Comparison of ENCODE assay signal across 15 cellular contexts in the genomic region with DNA sequence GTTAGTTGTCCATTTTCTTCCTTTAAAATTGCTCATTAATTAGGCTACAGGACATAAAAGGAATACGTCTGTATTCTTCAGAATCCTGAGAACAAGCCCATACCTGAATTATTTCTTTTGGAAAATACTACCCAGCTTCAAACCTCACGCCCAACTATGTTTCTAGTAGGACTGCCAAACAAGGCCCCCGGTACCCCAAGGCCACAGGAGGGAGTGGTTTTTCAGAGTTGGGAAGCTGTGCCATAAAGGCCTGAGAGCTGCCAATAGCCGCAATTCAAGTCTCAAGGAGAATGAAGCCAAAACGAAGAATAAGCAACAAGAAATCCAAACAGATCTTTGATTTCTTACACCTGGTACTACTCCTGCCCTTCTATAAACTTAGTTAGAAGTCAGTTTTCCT. TPM values are rescaled to one million over a fixed set of nuclear protein-coding genes. Genes with fewer than 3 reads are reported as not detected.
DNase-seq lines count a peak whose midpoint lies in the region; ATAC-seq, FAIRE-seq and TF ChIP-seq lines count a peak whose summit lies in the region.
"Had no signal": no experiment of that assay in that cellular context is flagged by ENCODE, and none has a peak within 500 bp of the region (broad histone marks: within the 10 kb centered on the region; RNA-seq: fewer than 3 reads in every experiment).

No MANE protein-coding gene starts in this region.

- DNase-seq in H54 (ENCODE audit: insufficient read length, low spot score), result no peak
- DNase-seq in GM12878 (ENCODE audit: low read depth, low spot score), result no peak
- DNase-seq in hepatocyte (ENCODE audit: low spot score), result no peak
- no peak for DNase-seq in NCI-H345 (lab: John Stamatoyannopoulos, UW)
- no peak for DNase-seq in lower leg skin (ENCODE audit: low spot score in 2 of 2)
- no peak for DNase-seq in cerebellar cortex (ENCODE audit: low spot score)
- DNase-seq: activated naive CD4-positive, alpha-beta T cell treated with Interleukin-2 at 50 U/mL for 16 hours; heart right ventricle; kidney glomerular epithelial cell; NCI-H69; T-cell had no signal

- BruUV-seq in GM12878 (replicated peaks; lab: Mats Ljungman, UMichigan), result TSS peak; percentile 5

- no peak for TF ChIP-seq RAD21 in GM12878 (IDR thresholded peaks at IDR 0.05; ENCODE audit: insufficient read depth, low read depth, low read length)

- in situ Hi-C loops in GM12878 (cut with MboI), result no loop called here

- peaks cover 2 to 9% of the 10 kb centered on the region in 2 experiments; a peak in 3 of 4 replicates for H3K36me3 ChIP-seq in GM12878 (ENCODE audit: control insufficient read depth in 2 of 2, insufficient read depth in 2 of 2, low read length in 1 of 2)
- H3K36me3 ChIP-seq in hepatocyte (replicated peaks; ENCODE audit: insufficient read depth, low read depth), result no peaks in the 10 kb centered on the region
- no peaks in the 10 kb centered on the region for H3K36me3 ChIP-seq in skeletal muscle tissue (ENCODE audit: control insufficient read depth in 3 of 3, insufficient read depth in 3 of 3, low read length in 3 of 3)
- H3K36me3 ChIP-seq: heart right ventricle had no signal

- H3K79me2 ChIP-seq in GM12878 (ENCODE audit: control insufficient read depth, insufficient read depth, low read length), result peaks cover 90% of the 10 kb centered on the region
- peaks cover 97% of the 10 kb centered on the region for H3K79me2 ChIP-seq in hepatocyte

- peak; percentile 50 for FAIRE-seq in H54 (lab: Jason Lieb, UNC)
- no peak for FAIRE-seq in GM12878 (lab: Jason Lieb, UNC)
- FAIRE-seq: GM19239 had no signal

- TF ChIP-seq POLR2A in H54 (IDR thresholded peaks at IDR 0.05; ENCODE audit: low read depth, low read length) (no peak), GM12878 (IDR thresholded peaks at IDR 0.05; ENCODE audit: low read depth, low read length) (no peak), lower leg skin (IDR thresholded peaks at IDR 0.05) (no peak)

- H3K27ac ChIP-seq in GM12878 (ENCODE audit: control insufficient read depth, insufficient read depth) (no peak overlapping the region), hepatocyte (peak overlapping the region; percentile 38), skeletal muscle tissue (ENCODE audit: low read depth, low read length) (peak overlapping the region; percentile 55)

- H3K9me3 ChIP-seq in GM12878 (replicated peaks; ENCODE audit: control insufficient read depth, insufficient read depth, low read length) (no peaks in the 10 kb centered on the region), hepatocyte (ENCODE audit: low read depth) (no peaks in the 10 kb centered on the region), skeletal muscle tissue (ENCODE audit: control insufficient read depth in 3 of 3, low read length in 3 of 3) (no peaks in the 10 kb centered on the region)
- H3K9me3 ChIP-seq: heart right ventricle had no signal

- no peak for ATAC-seq in GM12878
- no peak for ATAC-seq in GM18868 (IDR thresholded peaks at IDR 0.05; ENCODE audit: unreplicated experiment)
- ATAC-seq: Panc1, T-cell had no signal

- H3K9ac ChIP-seq in GM12878 (ENCODE audit: control insufficient read depth, insufficient read depth, low read length) (no peak overlapping the region), skeletal muscle tissue (ENCODE audit: low read depth in 1 of 3, low read length in 3 of 3) (peak overlapping the region in 1 of 3 donors; percentile 55)

- H3K4me1 ChIP-seq in GM12878 (ENCODE audit: control insufficient read depth, insufficient read depth, low read length), result peaks cover 16% of the 10 kb centered on the region
- H3K4me1 ChIP-seq in hepatocyte (ENCODE audit: insufficient read depth), result peaks cover 19% of the 10 kb centered on the region
- peaks cover 44 to 57% (median 47%) of the 10 kb centered on the region in 3 donors for H3K4me1 ChIP-seq in skeletal muscle tissue (ENCODE audit: control insufficient read depth in 3 of 3, insufficient read depth in 3 of 3, low read length in 3 of 3)

- CTCF ChIA-PET in GM12878 (lab: Yijun Ruan, JAX), result interaction anchor here (1.1 to 1.3 kb wide), 3 partner anchors 11 to 102 kb away, joined by 3 read pairs; no protein-coding TSS in a partner anchor

- no peaks in the 10 kb centered on the region for H3K27me3 ChIP-seq in GM12878 (replicated peaks in 1 of 2; ENCODE audit: control insufficient read depth in 2 of 2, insufficient read depth in 2 of 2, low read length in 1 of 2)
- H3K27me3 ChIP-seq in hepatocyte, result no peaks in the 10 kb centered on the region
- no peaks in the 10 kb centered on the region for H3K27me3 ChIP-seq in skeletal muscle tissue (ENCODE audit: control insufficient read depth in 3 of 3, insufficient read depth in 3 of 3, low read length in 3 of 3)
- H3K27me3 ChIP-seq: heart right ventricle had no signal

- POLR2A ChIA-PET in GM12878 (lab: Charles Lee), result no interaction called here

- H2AFZ ChIP-seq in GM12878 (ENCODE audit: control insufficient read depth, low read depth, low read length) (no peak overlapping the region), hepatocyte (no peak overlapping the region)

- no peak for TF ChIP-seq CTCF in GM12878 (IDR thresholded peaks at IDR 0.05 in 2 of 3, conservative IDR thresholded peaks at IDR 0.05 in 1 of 3; ENCODE audit: control insufficient read depth in 2 of 3, extremely low read depth in 1 of 3, insufficient read depth in 1 of 3, low read depth in 3 of 3, low read length in 3 of 3)
- TF ChIP-seq CTCF in hepatocyte (IDR thresholded peaks at IDR 0.05; ENCODE audit: poor library complexity), result no peak
- no peak for TF ChIP-seq CTCF in lower leg skin (IDR thresholded peaks at IDR 0.05)

- RAD21 ChIA-PET in GM12878 (lab: Charles Lee; ENCODE audit: unreplicated experiment), result no interaction called here

- peaks cover 3% of the 10 kb centered on the region; the same call in 1 of the 2 replicates for H4K20me1 ChIP-seq in GM12878 (ENCODE audit: control insufficient read depth, insufficient read depth)
- peaks cover 39% of the 10 kb centered on the region for H4K20me1 ChIP-seq in hepatocyte (ENCODE audit: insufficient read depth, poor library complexity, severe bottlenecking)

- H3K4me3 ChIP-seq in GM12878 (no peak overlapping the region), hepatocyte (no peak overlapping the region), skeletal muscle tissue (ENCODE audit: low read length in 3 of 3) (peak overlapping the region in 1 of 3 donors; percentile 12), lower leg skin (ENCODE audit: low read depth, poor library complexity, severe bottlenecking) (no peak overlapping the region)
- H3K4me3 ChIP-seq: heart right ventricle had no signal

- WGBS in GM12878 (ENCODE audit: insufficient coverage, insufficient replicate concordance, low lambda C conversion rate, missing lambda C conversion rate), result 97% methylated on average over 5 of the region's 5 CpGs
- WGBS in hepatocyte (ENCODE audit: low lambda C conversion rate, missing lambda C conversion rate), result 75% methylated on average over 5 of the region's 5 CpGs
- WGBS in lower leg skin, 2 donors, result 33% methylated on average over 5 of the region's 5 CpGs

- intact Hi-C loops in GM12878 (cut with micrococcal nuclease; ENCODE audit: unreplicated experiment) (no loop called here), lower leg skin (cut with DNase I; ENCODE audit: low total_unique reads) (no loop called here)

- SMC1A ChIA-PET in GM12878 (lab: Charles Lee; ENCODE audit: uncharacterized antibody, unreplicated experiment), result interaction anchor here (1.0 kb wide), 1 partner anchor 24 kb away, joined by 3 read pairs; no protein-coding TSS in a partner anchor

- H3K9me2 ChIP-seq in hepatocyte (replicated peaks; ENCODE audit: insufficient read depth), result no peaks in the 10 kb centered on the region

- TF ChIP-seq EP300 in GM12878 (IDR thresholded peaks at IDR 0.05; ENCODE audit: borderline replicate concordance in 1 of 2, control insufficient read depth in 1 of 2, low read depth in 2 of 2, low read length in 2 of 2), result no peak

- H3K4me2 ChIP-seq in GM12878 (ENCODE audit: control insufficient read depth, insufficient read depth) (no peak overlapping the region), hepatocyte (peak overlapping the region; percentile 32)

RNA-seq across cellular contexts. Expression of gene UBE2G1, which starts 48.3 kb away (rescaled TPM):
- 55.1 and 58.6 TPM in 2 replicates for total RNA-seq in GM12878 (2013; cell fraction: nucleolus; rRNA removed)
- total RNA-seq in GM12878 (2014; rRNA removed) (83.7 and 84.4 TPM in 2 replicates), GM12878 (2014; rRNA removed; fragmentation: Illumina TruSeq; extraction: Trizol) (48.0 and 51.9 TPM in 2 replicates), GM12878 (2021) (123 and 131 TPM in 2 replicates), hepatocyte (52.6 and 78.8 TPM in 2 replicates), skeletal muscle tissue (49.1 TPM), lower leg skin (10 to 100 TPM; 72.3 to 84.3 (median 78.5) TPM)
- 43.3 TPM for polyA plus RNA-seq in GM12878 (2011; ENCODE audit: low read depth)
- polyA plus RNA-seq in GM12878 (2011; rRNA removed) (95.7 and 128 TPM in 2 replicates), GM12878 (2014; fragmentation: Illumina TruSeq; extraction: Trizol) (69.3 and 85.9 TPM in 2 replicates), GM12878 (2014; fragmentation: Nextera tagmentation; extraction: Ambion mirVana) (10 to 100 TPM; 24.4 to 35.2 TPM), GM12878 (2014; rRNA removed) (70.3 and 74.0 TPM in 2 replicates), GM12878 (2016; fragmentation: Nextera tagmentation; extraction: Ambion mirVana) (100 to 1,000 TPM; 119 to 139 TPM), hepatocyte (51.3 and 65.1 TPM in 2 replicates)
- 50.6 and 51.7 TPM in 2 replicates for polyA plus RNA-seq in GM12878 (2011; cell fraction: cytosol; rRNA removed)
- 30.8 and 36.2 TPM in 2 replicates for polyA plus RNA-seq in GM12878 (2011; cell fraction: nucleus; rRNA removed)
- 63.2 and 89.0 TPM in 2 replicates for polyA plus RNA-seq in GM12878 (2012)
- polyA minus RNA-seq in GM12878 (2011; rRNA and poly(A)+ RNA removed), result 43.7 and 60.8 TPM in 2 replicates
- 33.3 and 55.7 TPM in 2 replicates for polyA minus RNA-seq in GM12878 (2011; cell fraction: cytosol; rRNA and poly(A)+ RNA removed)
- 19.8 and 42.3 TPM in 2 replicates for polyA minus RNA-seq in GM12878 (2011; cell fraction: nucleus; rRNA and poly(A)+ RNA removed)

RNA-seq across cellular contexts. Expression of gene ANKFY1, which starts 54.4 kb away (rescaled TPM):
- 178 and 189 TPM in 2 replicates for total RNA-seq in GM12878 (2013; cell fraction: nucleolus; rRNA removed)
- total RNA-seq in GM12878 (2014; rRNA removed), result 13.6 and 18.1 TPM in 2 replicates
- total RNA-seq in GM12878 (2014; rRNA removed; fragmentation: Illumina TruSeq; extraction: Trizol), result 13.5 and 13.6 TPM in 2 replicates
- total RNA-seq in GM12878 (2021), result 26.4 and 27.7 TPM in 2 replicates
- polyA plus RNA-seq in GM12878 (2011; ENCODE audit: low read depth), result 8.1 TPM
- polyA plus RNA-seq in GM12878 (2011; rRNA removed), result 14.4 and 19.1 TPM in 2 replicates
- 20.2 and 21.1 TPM in 2 replicates for polyA plus RNA-seq in GM12878 (2011; cell fraction: cytosol; rRNA removed)
- polyA plus RNA-seq in GM12878 (2011; cell fraction: nucleus; rRNA removed), result 190 and 205 TPM in 2 replicates
- 11.5 and 12.9 TPM in 2 replicates for polyA plus RNA-seq in GM12878 (2012)
- 16.0 and 17.5 TPM in 2 replicates for polyA plus RNA-seq in GM12878 (2014; fragmentation: Illumina TruSeq; extraction: Trizol)
- 1 to 10 TPM; 3.0 to 5.0 TPM for polyA plus RNA-seq in GM12878 (2014; fragmentation: Nextera tagmentation; extraction: Ambion mirVana)
- 16.7 and 18.1 TPM in 2 replicates for polyA plus RNA-seq in GM12878 (2014; rRNA removed)
- polyA plus RNA-seq in GM12878 (2016; fragmentation: Nextera tagmentation; extraction: Ambion mirVana), result 10 to 100 TPM; 15.4 to 16.1 TPM
- polyA minus RNA-seq in GM12878 (2011; rRNA and poly(A)+ RNA removed), result 47.5 and 53.7 TPM in 2 replicates
- polyA minus RNA-seq in GM12878 (2011; cell fraction: cytosol; rRNA and poly(A)+ RNA removed), result 14.8 and 16.2 TPM in 2 replicates
- 62.9 and 87.4 TPM in 2 replicates for polyA minus RNA-seq in GM12878 (2011; cell fraction: nucleus; rRNA and poly(A)+ RNA removed)
- total RNA-seq in hepatocyte, result 32.8 and 35.3 TPM in 2 replicates
- 17.5 and 18.6 TPM in 2 replicates for polyA plus RNA-seq in hepatocyte
- 26.6 TPM for total RNA-seq in skeletal muscle tissue
- total RNA-seq in lower leg skin, result 10 to 100 TPM; 30.7 to 35.7 (median 32.7) TPM
